Comparison of ENCODE assay signal across 38 cellular contexts in genomic region chrX:102018208-102018607, GRCh38.
"Had no signal": no experiment of that assay in that cellular context is flagged by ENCODE, and none has a peak within 500 bp of the region (broad histone marks: within the 10 kb centered on the region; RNA-seq: fewer than 3 reads in every experiment).

No MANE protein-coding gene starts in this region.

- H3K36me3 ChIP-seq: adrenal gland, ascending aorta, brain microvascular endothelial cell, breast epithelium, cardiac muscle cell had no signal

- H3K4me1 ChIP-seq: adrenal gland, ascending aorta, body of pancreas, breast epithelium had no signal

- ATAC-seq: activated naive CD4-positive, alpha-beta T cell treated with anti-CD3 and anti-CD28 coated beads, Interleukin-2, amount 50 U/mL, for 72 hours; activated naive CD8-positive, alpha-beta T cell treated with anti-CD3 and anti-CD28 coated beads, Interleukin-2, amount 50 U/mL, for 24 hours; activated T-cell treated with anti-CD3 and anti-CD28 coated beads, Interleukin-2, amount 50 U/mL, for 4 hours; activated T-cell treated with anti-CD3 and anti-CD28 coated beads, Interleukin-2, amount 50 U/mL, for 72 hours; activated T-helper 17 cell treated with anti-CD3 and anti-CD28 coated beads, Interleukin-2, amount 50 U/mL, for 72 hours; body of pancreas had no signal

- H3K9me3 ChIP-seq: adrenal gland, ascending aorta, body of pancreas had no signal

- H3K27me3 ChIP-seq: ascending aorta, body of pancreas, brain microvascular endothelial cell, cardiac muscle cell had no signal

- H3K36me3 Mint-ChIP-seq: activated naive CD4-positive, alpha-beta T cell treated with anti-CD3 and anti-CD28 coated beads, Interleukin-2, amount 10 ng/mL, durations not matched to agents 7 days and 5 days; activated naive CD4-positive, alpha-beta T cell treated with anti-CD3 and anti-CD28 coated beads, Interleukin-2, amount 50 U/mL, for 24 hours; activated naive CD8-positive, alpha-beta T cell; activated naive CD8-positive, alpha-beta T cell treated with anti-CD3 and anti-CD28 coated beads for 36 hours; activated naive CD8-positive, alpha-beta T cell treated with anti-CD3 and anti-CD28 coated beads, Interleukin-2, amount 10 ng/mL, durations not matched to agents 7 days and 5 days; brain had no signal

- H3K27ac Mint-ChIP-seq: activated naive CD4-positive, alpha-beta T cell treated with anti-CD3 and anti-CD28 coated beads for 36 hours; activated naive CD4-positive, alpha-beta T cell treated with anti-CD3 and anti-CD28 coated beads, Interleukin-2, amount 10 ng/mL, durations not matched to agents 7 days and 5 days; activated naive CD4-positive, alpha-beta T cell treated with anti-CD3 and anti-CD28 coated beads, Interleukin-2, amount 50 U/mL, for 24 hours; activated naive CD4-positive, alpha-beta T cell treated with anti-CD3 and anti-CD28 coated beads, Interleukin-2, amount 50 U/mL, for 72 hours; activated naive CD8-positive, alpha-beta T cell; activated naive CD8-positive, alpha-beta T cell treated with anti-CD3 and anti-CD28 coated beads for 36 hours; activated naive CD8-positive, alpha-beta T cell treated with anti-CD3 and anti-CD28 coated beads, Interleukin-2, amount 10 ng/mL, durations not matched to agents 7 days and 5 days; activated naive CD8-positive, alpha-beta T cell treated with anti-CD3 and anti-CD28 coated beads, Interleukin-2, amount 50 U/mL, for 24 hours; activated T-cell treated with anti-CD3 and anti-CD28 coated beads, Interleukin-2, amount 50 U/mL, for 24 hours; activated T-cell treated with anti-CD3 and anti-CD28 coated beads, Interleukin-2, amount 50 U/mL, for 72 hours; activated T-helper 1 cell treated with anti-CD3 and anti-CD28 coated beads, Interleukin-12 subunit alpha, Interleukin-12 subunit beta, Interleukin-2, Interleukin-4 antibody, amounts not matched to agents 30 ng/mL and 10 ng/mL and 1 ng/mL, durations not matched to agents 14 hours and 24 hours and 36 hours; activated T-helper 17 cell treated with anti-CD3 and anti-CD28 coated beads, Interleukin-2, amount 50 U/mL, for 72 hours; activated T-helper 2 cell treated with anti-CD3 and anti-CD28 coated beads, Interferon-gamma antibody, Interleukin-2, Interleukin-4, amounts not matched to agents 10 μg/mL and 5 μg/mL and 100 μg/mL, durations not matched to agents 14 hours and 24 hours and 36 hours; brain had no signal

- H3K27me3 Mint-ChIP-seq: activated naive CD4-positive, alpha-beta T cell treated with anti-CD3 and anti-CD28 coated beads, Interleukin-2, amount 10 ng/mL, durations not matched to agents 7 days and 5 days; activated naive CD8-positive, alpha-beta T cell; activated naive CD8-positive, alpha-beta T cell treated with anti-CD3 and anti-CD28 coated beads for 36 hours; activated naive CD8-positive, alpha-beta T cell treated with anti-CD3 and anti-CD28 coated beads, Interleukin-2, amount 10 ng/mL, durations not matched to agents 7 days and 5 days; activated naive CD8-positive, alpha-beta T cell treated with anti-CD3 and anti-CD28 coated beads, Interleukin-2, amount 50 U/mL, for 24 hours; activated T-helper 17 cell treated with anti-CD3 and anti-CD28 coated beads, Interleukin-2, amount 50 U/mL, for 72 hours had no signal

- H3K27ac ChIP-seq: adrenal gland, ascending aorta, body of pancreas, brain microvascular endothelial cell, breast epithelium, cardiac muscle cell had no signal

- H3K4me1 Mint-ChIP-seq: activated naive CD4-positive, alpha-beta T cell treated with anti-CD3 and anti-CD28 coated beads, Interleukin-2, amount 10 ng/mL, durations not matched to agents 7 days and 5 days; activated naive CD4-positive, alpha-beta T cell treated with anti-CD3 and anti-CD28 coated beads, Interleukin-2, amount 50 U/mL, for 24 hours; activated naive CD8-positive, alpha-beta T cell treated with anti-CD3 and anti-CD28 coated beads for 36 hours; activated naive CD8-positive, alpha-beta T cell treated with anti-CD3 and anti-CD28 coated beads, Interleukin-2, amount 10 ng/mL, durations not matched to agents 7 days and 5 days; activated naive CD8-positive, alpha-beta T cell treated with anti-CD3 and anti-CD28 coated beads, Interleukin-2, amount 50 U/mL, for 24 hours; activated T-helper 17 cell treated with anti-CD3 and anti-CD28 coated beads, Interleukin-2, amount 50 U/mL, for 72 hours; brain; central memory CD8-positive, alpha-beta T cell had no signal

- DNase-seq: activated effector memory CD4-positive, alpha-beta T cell treated with anti-CD3 and anti-CD28 coated beads, Interleukin-2, amount 50 U/mL, for 16 hours; activated effector memory CD4-positive, alpha-beta T cell treated with Interleukin-2 at 50 U/mL for 16 hours; activated gamma-delta T cell; activated gamma-delta T cell treated with Interleukin-2 at 50 U/mL for 16 hours; activated naive CD4-positive, alpha-beta T cell; activated naive CD4-positive, alpha-beta T cell treated with anti-CD3 and anti-CD28 coated beads for 36 hours; activated naive CD4-positive, alpha-beta T cell treated with anti-CD3 and anti-CD28 coated beads, Interleukin-2, amount 10 ng/mL, durations not matched to agents 7 days and 5 days; activated naive CD4-positive, alpha-beta T cell treated with anti-CD3 and anti-CD28 coated beads, Interleukin-2, amount 50 U/mL, for 16 hours; activated naive CD4-positive, alpha-beta T cell treated with Interleukin-2 at 50 U/mL for 16 hours; activated naive CD8-positive, alpha-beta T cell treated with anti-CD3 and anti-CD28 coated beads for 36 hours; activated naive CD8-positive, alpha-beta T cell treated with anti-CD3 and anti-CD28 coated beads, Interleukin-2, amount 10 ng/mL, durations not matched to agents 7 days and 5 days; activated naive CD8-positive, alpha-beta T cell treated with anti-CD3 and anti-CD28 coated beads, Interleukin-2, amount 50 U/mL, for 24 hours; activated T-cell treated with anti-CD3 and anti-CD28 coated beads for 4 hours; activated T-cell treated with anti-CD3 and anti-CD28 coated beads, Interleukin-2, amount 50 U/mL, for 24 hours; activated T-cell treated with anti-CD3 and anti-CD28 coated beads, Interleukin-2, amount 50 U/mL, for 4 hours; activated T-cell treated with anti-CD3 and anti-CD28 coated beads, Interleukin-2, amount 50 U/mL, for 48 hours; activated T-cell treated with anti-CD3 and anti-CD28 coated beads, Interleukin-2, amount 50 U/mL, for 72 hours; adrenal gland; amniotic stem cell; amygdala; anterior cingulate cortex; aorta; body of pancreas; brain microvascular endothelial cell; caudate nucleus; central memory CD4-positive, alpha-beta T cell; cerebellar nuclear complex had no signal

- H3K9me3 Mint-ChIP-seq: activated naive CD4-positive, alpha-beta T cell treated with anti-CD3 and anti-CD28 coated beads, Interleukin-2, amount 10 ng/mL, durations not matched to agents 7 days and 5 days had no signal

- H3K4me3 Mint-ChIP-seq: activated naive CD4-positive, alpha-beta T cell treated with anti-CD3 and anti-CD28 coated beads for 36 hours; activated naive CD4-positive, alpha-beta T cell treated with anti-CD3 and anti-CD28 coated beads, Interleukin-2, amount 10 ng/mL, durations not matched to agents 7 days and 5 days; activated naive CD4-positive, alpha-beta T cell treated with anti-CD3 and anti-CD28 coated beads, Interleukin-2, amount 50 U/mL, for 24 hours; activated naive CD8-positive, alpha-beta T cell; activated naive CD8-positive, alpha-beta T cell treated with anti-CD3 and anti-CD28 coated beads for 36 hours; activated naive CD8-positive, alpha-beta T cell treated with anti-CD3 and anti-CD28 coated beads, Interleukin-2, amount 10 ng/mL, durations not matched to agents 7 days and 5 days; activated naive CD8-positive, alpha-beta T cell treated with anti-CD3 and anti-CD28 coated beads, Interleukin-2, amount 50 U/mL, for 24 hours; activated T-cell treated with anti-CD3 and anti-CD28 coated beads, Interleukin-2, amount 50 U/mL, for 24 hours; activated T-cell treated with anti-CD3 and anti-CD28 coated beads, Interleukin-2, amount 50 U/mL, for 4 hours; activated T-cell treated with anti-CD3 and anti-CD28 coated beads, Interleukin-2, amount 50 U/mL, for 72 hours; activated T-helper 1 cell treated with anti-CD3 and anti-CD28 coated beads, Interleukin-12 subunit alpha, Interleukin-12 subunit beta, Interleukin-2, Interleukin-4 antibody, amounts not matched to agents 30 ng/mL and 10 ng/mL and 1 ng/mL, durations not matched to agents 14 hours and 24 hours and 36 hours; activated T-helper 17 cell treated with anti-CD3 and anti-CD28 coated beads, Interleukin-2, amount 50 U/mL, for 72 hours; brain; central memory CD8-positive, alpha-beta T cell had no signal

- H3K4me3 ChIP-seq: adrenal gland, ascending aorta, body of pancreas, breast epithelium, cardiac muscle cell had no signal
